In genomic region chr7:139825666-139826290, GRCh38 we compare ENCODE assay signal across 16 cellular contexts. TPM values are rescaled to one million over a fixed set of nuclear protein-coding genes. Genes with fewer than 3 reads are reported as not detected.
DNase-seq lines count a peak whose midpoint lies in the region; ATAC-seq and TF ChIP-seq lines count a peak whose summit lies in the region.
"Had no signal": no experiment of that assay in that cellular context is flagged by ENCODE, and none has a peak within 500 bp of the region (broad histone marks: within the 10 kb centered on the region; RNA-seq: fewer than 3 reads in every experiment).

No MANE protein-coding gene starts in this region.

- H4K5ac ChIP-seq in IMR-90 (ENCODE audit: low read depth, low read length), result peak overlapping the region; percentile 98

- no TSS peak for BruUV-seq in IMR-90 (replicated peaks; lab: Mats Ljungman, UMichigan)

- peak overlapping the region; percentile 66 for H2BK5ac ChIP-seq in IMR-90 (ENCODE audit: low read depth, low read length, poor library complexity, severe bottlenecking)

- in situ Hi-C loops in IMR-90 (cut with MboI; ENCODE audit: low sequenced_read_pairs) (no loop called here), astrocyte of the cerebellum (cut with HindIII; ENCODE audit: low sequenced_read_pairs) (no loop called here)

- H2BK120ac ChIP-seq in IMR-90 (ENCODE audit: low read depth, low read length), result peak overlapping the region; percentile 87

- no peaks in the 10 kb centered on the region for H3K36me3 ChIP-seq in IMR-90 (ENCODE audit: control insufficient read depth, insufficient read depth, low read length)
- H3K36me3 ChIP-seq in colonic mucosa, result no peaks in the 10 kb centered on the region

- TF ChIP-seq RAD21 in IMR-90 (IDR thresholded peaks at IDR 0.05; ENCODE audit: low read length), result no peak

- peak overlapping the region; percentile 20 for H2AK9ac ChIP-seq in IMR-90 (replicated peaks; ENCODE audit: low read depth, low read length, poor library complexity)

- H4K8ac ChIP-seq in IMR-90 (ENCODE audit: low read depth in 2 of 2, low read length in 2 of 2), result peak overlapping the region; percentile 30 to 80; a peak in 2 of 4 replicates

- no peaks in the 10 kb centered on the region for H4K20me1 ChIP-seq in IMR-90 (ENCODE audit: insufficient read depth, low read length)

- POLR2A ChIA-PET in IMR-90 (lab: Charles Lee; ENCODE audit: unreplicated experiment), result no interaction called here

- DNase-seq in AG20443 (ENCODE audit: low spot score), result peak; percentile 75
- DNase-seq in IMR-90, result peak; percentile 81
- peak; percentile 8 for DNase-seq in astrocyte of the cerebellum (ENCODE audit: low read depth)
- DNase-seq in hepatic stellate cell (ENCODE audit: low spot score), result peak; percentile 64
- DNase-seq in colonic mucosa, result no peak
- no peak for DNase-seq in HuH-7 (ENCODE audit: low spot score)
- DNase-seq in stimulated activated CD4-positive, alpha-beta T cell treated with anti-CD3 and anti-CD28 coated beads, Interleukin-12 subunit alpha, Interleukin-12 subunit beta, amount 100 ng/mL, for 4 hours, result no peak
- DNase-seq: activated CD4-positive, alpha-beta T cell treated with anti-CD3 and anti-CD28 coated beads, Interleukin-2, amount 50 U/mL, for 4 hours; activated naive CD4-positive, alpha-beta T cell; cortex of kidney; NCI-H1436; NCI-H748 treated with DMSO at 0.1 percent for 48 hours; stimulated activated CD4-positive, alpha-beta T cell treated with anti-CD3 and anti-CD28 coated beads, Interleukin-4, amount 100 ng/mL, for 1 hour; stimulated activated naive CD8-positive, alpha-beta T cell treated with anti-CD3 and anti-CD28 coated beads, Interleukin-15, amount 100 ng/mL, for 72 hours had no signal

- CTCF ChIA-PET in IMR-90 (lab: Yijun Ruan, JAX), result interaction anchor here (0.5 kb wide), 1 partner anchor 44 kb away, joined by 3 read pairs; no protein-coding TSS in a partner anchor

- ATAC-seq in IMR-90 (ENCODE audit: low read depth) (peak; percentile 59), HG03432 (IDR thresholded peaks at IDR 0.05; ENCODE audit: unreplicated experiment) (no peak)
- ATAC-seq: stimulated activated naive CD8-positive, alpha-beta T cell treated with anti-CD3 and anti-CD28 coated beads, Interleukin-15, amount 100 ng/mL, for 72 hours had no signal

- H3K56ac ChIP-seq in IMR-90 (ENCODE audit: extremely low read depth, insufficient read depth, low read length), result no peak overlapping the region

- WGBS in IMR-90 (ENCODE audit: extremely low coverage in 2 of 2, insufficient read length in 1 of 2), 2 experiments, result 57% methylated on average over 1 of the region's 9 CpGs; no CpG with 5 or more reads in 1 of the 2 experiments

- H3K9ac ChIP-seq in IMR-90 (ENCODE audit: low read depth, low read length) (peak overlapping the region; percentile 69), colonic mucosa (ENCODE audit: low read depth in 2 of 2, low read length in 2 of 2) (peak overlapping the region in 1 of 2 donors; percentile 3)

- peak overlapping the region; percentile 86 for H2BK20ac ChIP-seq in IMR-90 (ENCODE audit: low read depth, low read length)

- H4K91ac ChIP-seq in IMR-90 (ENCODE audit: insufficient read depth, low read depth, low read length), result peak overlapping the region; percentile 91

- H3K79me1 ChIP-seq in IMR-90 (ENCODE audit: low read depth in 1 of 2, low read length in 2 of 2), result peaks cover 0 to 10% of the 10 kb centered on the region in 2 experiments; a peak in 2 of 4 replicates

- TF ChIP-seq POLR2A in IMR-90 (IDR thresholded peaks at IDR 0.05; ENCODE audit: low read depth, low read length), result no peak

- peak overlapping the region; percentile 99 for H3K18ac ChIP-seq in IMR-90 (ENCODE audit: low read depth, low read length)

- H3K27ac ChIP-seq in IMR-90 (ENCODE audit: insufficient read depth, low read length) (peak overlapping the region; percentile 98), colonic mucosa (no peak overlapping the region)
- H3K27ac ChIP-seq: C4-2B had no signal

- H3K4ac ChIP-seq in IMR-90 (ENCODE audit: low read depth, low read length), result peak overlapping the region; percentile 93

- no peaks in the 10 kb centered on the region for H3K9me3 ChIP-seq in IMR-90 (ENCODE audit: control insufficient read depth, insufficient read depth, low read length)
- H3K9me3 ChIP-seq in colonic mucosa, result no peaks in the 10 kb centered on the region

- TF ChIP-seq CTCF in IMR-90 (conservative IDR thresholded peaks at IDR 0.05; ENCODE audit: low read depth, low read length) (no peak), astrocyte of the cerebellum (IDR thresholded peaks at IDR 0.05; ENCODE audit: low read depth, low read length, missing control alignments) (no peak), colonic mucosa (IDR thresholded peaks at IDR 0.05) (no peak)

- peak overlapping the region; percentile 73 for H3K4me2 ChIP-seq in IMR-90 (ENCODE audit: low read depth, low read length)

- dilution Hi-C loops in IMR-90 (cut with HindIII; ENCODE audit: low sequenced_read_pairs, unreplicated experiment), result no loop called here

- H3K4me1 ChIP-seq in IMR-90 (ENCODE audit: control insufficient read depth, insufficient read depth, low read length) (peaks cover 33% of the 10 kb centered on the region), colonic mucosa (no peaks in the 10 kb centered on the region)

- intact Hi-C loops in IMR-90 (cut with micrococcal nuclease), result loop anchor here (2.0 to 5.0 kb wide), 2 partner anchors 89 to 172 kb away; no protein-coding TSS in a partner anchor
- intact Hi-C loops in colonic mucosa (cut with DNase I), result no loop called here

- peak overlapping the region; percentile 97 for H2AK5ac ChIP-seq in IMR-90 (ENCODE audit: low read depth, low read length)

- H3K27me3 ChIP-seq in IMR-90 (ENCODE audit: control insufficient read depth, insufficient read depth, low read length), result peaks cover 9% of the 10 kb centered on the region; the same call in 1 of the 2 replicates
- H3K27me3 ChIP-seq in colonic mucosa, result no peaks in the 10 kb centered on the region

- H3K4me3 ChIP-seq in IMR-90 (ENCODE audit: insufficient read depth, low read depth, low read length) (no peak overlapping the region), astrocyte of the cerebellum (ENCODE audit: low read depth, low read length) (no peak overlapping the region), colonic mucosa (no peak overlapping the region)

- H3K9me1 ChIP-seq in IMR-90 (ENCODE audit: insufficient read depth, low read length), result peaks cover 16% of the 10 kb centered on the region

- H2AFZ ChIP-seq in IMR-90 (replicated peaks; ENCODE audit: low read length, poor library complexity), result peak overlapping the region; percentile 44

- H2BK15ac ChIP-seq in IMR-90 (ENCODE audit: low read depth, low read length), result peak overlapping the region; percentile 78; the same call in 2 of the 3 replicates

- H3K14ac ChIP-seq in IMR-90 (replicated peaks; ENCODE audit: low read depth, low read length), result peak overlapping the region; percentile 82

- H3K23ac ChIP-seq in IMR-90 (ENCODE audit: low read depth, low read length), result peak overlapping the region; percentile 63; the same call in 1 of the 2 replicates

TF ChIP-seq in IMR-90, 13 proteins besides CTCF, POLR2A, EP300 and RAD21:
- TF ChIP-seq BHLHE40 (IDR thresholded peaks at IDR 0.05; ENCODE audit: low read depth, low read length) (peak; percentile 64), FOS (IDR thresholded peaks at IDR 0.05; ENCODE audit: low read depth, low read length) (peak; percentile 88), MXI1 (IDR thresholded peaks at IDR 0.05; ENCODE audit: borderline replicate concordance, low read depth, low read length) (no peak; the same call in 1 of the 2 replicates)

RNA-seq across cellular contexts. Expression of gene TBXAS1, which starts 3.3 kb away (rescaled TPM):
- total RNA-seq in IMR-90 (2012; rRNA removed) (5.3 and 5.9 TPM in 2 replicates), colonic mucosa (10 to 100 TPM; 12.0 to 17.0 TPM)
- 10.0 and 10.8 TPM in 2 replicates for polyA plus RNA-seq in IMR-90 (2012; rRNA removed)
- polyA plus RNA-seq in IMR-90 (2012; cell fraction: cytosol; rRNA removed), result 9.9 and 18.5 TPM in 2 replicates
- 5.7 and 23.0 TPM in 2 replicates for polyA plus RNA-seq in IMR-90 (2012; cell fraction: nucleus; rRNA removed; ENCODE audit: low replicate concordance)

RNA-seq across cellular contexts. Expression of gene HIPK2, which starts 48.0 kb away (rescaled TPM):
- total RNA-seq in IMR-90 (2012; rRNA removed) (21.7 and 22.0 TPM in 2 replicates), colonic mucosa (10 to 100 TPM; 25.3 to 28.4 TPM)
- polyA plus RNA-seq in IMR-90 (2012; rRNA removed), result 27.1 and 31.7 TPM in 2 replicates
- 9.3 and 22.5 TPM in 2 replicates for polyA plus RNA-seq in IMR-90 (2012; cell fraction: cytosol; rRNA removed)
- polyA plus RNA-seq in IMR-90 (2012; cell fraction: nucleus; rRNA removed; ENCODE audit: low replicate concordance), result 36.1 and 45.4 TPM in 2 replicates

Comparison
In these comparisons a context has a peak if more than half of its experiments do, and no peak if none do; other contexts are left out.
1. DNase-seq: peak in AG20443 (single experiment), IMR-90 (single experiment), astrocyte of the cerebellum (single experiment) and hepatic stellate cell (single experiment); none in colonic mucosa (single experiment), HuH-7 (single experiment) and stimulated activated CD4-positive, alpha-beta T cell treated with anti-CD3 and anti-CD28 coated beads, Interleukin-12 subunit alpha, Interleukin-12 subunit beta, amount 100 ng/mL, for 4 hours (single experiment).